In genomic region chr10:86141896-86142295, GRCh38 we compare ENCODE assay signal across 9 cellular contexts.
"Had no signal": no experiment of that assay in that cellular context is flagged by ENCODE, and none has a peak within 500 bp of the region (broad histone marks: within the 10 kb centered on the region; RNA-seq: fewer than 3 reads in every experiment).

No MANE protein-coding gene starts in this region.

- H3K4me2 ChIP-seq: GM23338 had no signal

- H3K9me3 Mint-ChIP-seq: H9 had no signal

- H3K27ac Mint-ChIP-seq: GM23338, H9, HFFc6 had no signal

- ATAC-seq: GM23338, HCT116 had no signal

- H3K4me3 ChIP-seq: GM23248, GM23338, HAP-1 had no signal

- H3K9me3 ChIP-seq: HAP-1 had no signal

- H3K36me3 ChIP-seq: HAP-1 had no signal

- DNase-seq: GM23248, GOT3, H7, H9, HCEC 1CT, HFFc6 had no signal

- H2AFZ ChIP-seq: GM23248, GM23338 had no signal

- H3K27ac ChIP-seq: GM23248 had no signal

- H3K9ac ChIP-seq: GM23248 had no signal

- H3K4me1 ChIP-seq: HAP-1 had no signal

- H3K4me1 Mint-ChIP-seq: GM23338 had no signal

- H3K4me3 Mint-ChIP-seq: GM23338, H9, HFFc6 had no signal
